24 cellular contexts compared by ENCODE assay signal in genomic region chr1:244713329-244713728, GRCh38.
"Had no signal": no experiment of that assay in that cellular context is flagged by ENCODE, and none has a peak within 500 bp of the region (broad histone marks: within the 10 kb centered on the region; RNA-seq: fewer than 3 reads in every experiment).

No MANE protein-coding gene starts in this region.

- H3K27me3 Mint-ChIP-seq: activated naive CD4-positive, alpha-beta T cell treated with anti-CD3 and anti-CD28 coated beads, Interleukin-2, amount 50 U/mL, for 24 hours; natural killer cell treated with Interleukin-12 subunit alpha and Interleukin-12 subunit beta and Interleukin-15 and Interleukin-18, amount 100 ng/mL, for 72 hours had no signal

- H3K9me3 ChIP-seq: body of pancreas, heart left ventricle, pancreas, psoas muscle, right atrium auricular region, spleen, testis, vagina had no signal

- DNase-seq: activated CD4-positive, alpha-beta T cell treated with anti-CD3 and anti-CD28 coated beads, Interleukin-2, amount 50 U/mL, for 1 hour; activated gamma-delta T cell treated with Interleukin-2 at 50 U/mL for 16 hours; activated T-cell treated with anti-CD3 and anti-CD28 coated beads, Interleukin-2, amount 50 U/mL, for 1 hour; anterior cingulate cortex; body of pancreas; cortex of kidney; heart left ventricle; left colon; pancreas; psoas muscle; spleen; stimulated activated CD4-positive, alpha-beta T cell treated with anti-CD3 and anti-CD28 coated beads, Interleukin-4, amount 100 ng/mL, for 1 hour; stimulated activated naive CD4-positive, alpha-beta T cell; testis; trophoblast cell had no signal

- H3K4me3 Mint-ChIP-seq: activated CD8-positive, alpha-beta T cell treated with anti-CD3 and anti-CD28 coated beads, Interleukin-2, amount 10 ng/mL, durations not matched to agents 7 days and 5 days; activated naive CD4-positive, alpha-beta T cell treated with anti-CD3 and anti-CD28 coated beads, Interleukin-2, amount 50 U/mL, for 24 hours; memory B cell; natural killer cell treated with Interleukin-12 subunit alpha and Interleukin-12 subunit beta and Interleukin-15 and Interleukin-18, amount 100 ng/mL, for 72 hours had no signal

- ATAC-seq: body of pancreas, heart left ventricle, left colon, pancreas, psoas muscle had no signal

- H3K27me3 ChIP-seq: body of pancreas, cardiac muscle cell, heart left ventricle, pancreas, right atrium auricular region, spleen, testis, vagina had no signal

- H3K36me3 Mint-ChIP-seq: activated naive CD4-positive, alpha-beta T cell treated with anti-CD3 and anti-CD28 coated beads, Interleukin-2, amount 50 U/mL, for 24 hours; memory B cell; natural killer cell treated with Interleukin-12 subunit alpha and Interleukin-12 subunit beta and Interleukin-15 and Interleukin-18, amount 100 ng/mL, for 72 hours had no signal

- H3K4me1 ChIP-seq: body of pancreas, pancreas, psoas muscle, spleen, testis, vagina had no signal

- H3K36me3 ChIP-seq: cardiac muscle cell, heart left ventricle, pancreas, right atrium auricular region, vagina had no signal

- H3K27ac Mint-ChIP-seq: activated CD8-positive, alpha-beta T cell treated with anti-CD3 and anti-CD28 coated beads, Interleukin-2, amount 10 ng/mL, durations not matched to agents 7 days and 5 days; activated naive CD4-positive, alpha-beta T cell treated with anti-CD3 and anti-CD28 coated beads, Interleukin-2, amount 50 U/mL, for 24 hours; memory B cell; natural killer cell treated with Interleukin-12 subunit alpha and Interleukin-12 subunit beta and Interleukin-15 and Interleukin-18, amount 100 ng/mL, for 72 hours had no signal

- H3K4me3 ChIP-seq: body of pancreas, cardiac muscle cell, heart left ventricle, pancreas, psoas muscle, right atrium auricular region, spleen, testis, vagina had no signal

- H3K9me3 Mint-ChIP-seq: activated naive CD4-positive, alpha-beta T cell treated with anti-CD3 and anti-CD28 coated beads, Interleukin-2, amount 50 U/mL, for 24 hours; memory B cell; natural killer cell treated with Interleukin-12 subunit alpha and Interleukin-12 subunit beta and Interleukin-15 and Interleukin-18, amount 100 ng/mL, for 72 hours had no signal

- H3K27ac ChIP-seq: body of pancreas, cardiac muscle cell, epithelial cell of prostate, heart left ventricle, pancreas, psoas muscle, right atrium auricular region, spleen, testis, vagina, VCaP had no signal

- H3K4me1 Mint-ChIP-seq: activated naive CD4-positive, alpha-beta T cell treated with anti-CD3 and anti-CD28 coated beads, Interleukin-2, amount 50 U/mL, for 24 hours had no signal
